ENCODE assay signal across 2 cellular contexts in the genomic region with DNA sequence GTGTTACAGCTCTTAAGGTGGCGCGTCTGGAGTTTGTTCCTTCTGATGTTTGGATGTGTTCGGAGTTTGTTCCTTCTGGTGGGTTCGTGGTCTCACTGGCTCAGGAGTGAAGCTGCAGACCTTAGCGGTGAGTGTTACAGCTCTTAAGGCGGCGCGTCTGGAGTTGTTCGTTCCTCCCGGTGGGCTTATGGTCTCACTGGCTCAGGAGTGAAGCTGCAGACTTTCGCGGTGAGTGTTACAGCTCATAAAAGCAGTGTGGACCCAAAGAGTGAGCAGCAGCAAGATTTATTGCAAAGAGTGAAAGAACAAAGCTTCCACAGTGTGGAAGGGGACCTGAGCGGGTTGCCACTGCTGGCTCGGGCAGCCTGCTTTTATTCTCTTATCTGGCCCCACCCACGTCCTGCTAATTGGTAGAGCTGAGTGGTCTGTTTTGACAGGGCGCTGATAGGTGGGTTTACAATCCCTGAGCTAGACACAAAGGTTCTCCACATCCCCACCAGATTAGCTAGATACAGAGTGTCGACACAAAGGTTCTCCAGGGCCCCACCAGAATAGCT. TPM values are rescaled to one million over a fixed set of nuclear protein-coding genes. Genes with fewer than 3 reads are reported as not detected.
"Had no signal": no experiment of that assay in that cellular context is flagged by ENCODE, and none has a peak within 500 bp of the region (broad histone marks: within the 10 kb centered on the region; RNA-seq: fewer than 3 reads in every experiment).

No MANE protein-coding gene starts in this region.

RNA-seq across cellular contexts. Expression of gene CXCL11, which starts 14.1 kb away (rescaled TPM):
- total RNA-seq: G401, GM12878 had no signal

RNA-seq across cellular contexts. Expression of gene ART3, which starts 24.6 kb away (rescaled TPM):
- total RNA-seq: G401, GM12878 had no signal

RNA-seq across cellular contexts. Expression of gene CXCL10, which starts 26.6 kb away (rescaled TPM):
- total RNA-seq: G401 had no signal

RNA-seq across cellular contexts. Expression of gene CXCL9, which starts 42.6 kb away (rescaled TPM):
- total RNA-seq: G401 had no signal
